Comparison of ENCODE assay signal across 1 cellular context in genomic region chr20:49964964-49965780, GRCh38.
A peak's percentile ranks its signal among the peaks of the same experiment; 100 is the strongest.
TF ChIP-seq lines count a peak whose summit lies in the region.

No MANE protein-coding gene starts in this region.

TF ChIP-seq in HepG2, 621 proteins besides CTCF, POLR2A, EP300 and RAD21 (continued from another document and continues in another):
- TF ChIP-seq AKNA (CRISPR knock-in tag; IDR thresholded peaks at IDR 0.05; ENCODE audit: borderline replicate concordance) (no peak), POGZ (CRISPR knock-in tag; IDR thresholded peaks at IDR 0.05) (0 out of 2 replicates have a peak, but pooled peaks have one; percentile 37), MAX (IDR thresholded peaks at IDR 0.05) (peak; percentile 44; the same call in 1 of the 2 replicates), BHLHE40 (IDR thresholded peaks at IDR 0.05; ENCODE audit: low read length) (0 out of 2 replicates have a peak, but pooled peaks have one; percentile 21), KDM2A (CRISPR knock-in tag; IDR thresholded peaks at IDR 0.05; ENCODE audit: borderline replicate concordance, low read depth) (peak; percentile 80), ZFP90 (CRISPR knock-in tag; IDR thresholded peaks at IDR 0.05; ENCODE audit: borderline replicate concordance) (0 out of 2 replicates have a peak, but pooled peaks have one; percentile 61), KDM1A (CRISPR knock-in tag; IDR thresholded peaks at IDR 0.05) (0 out of 2 replicates have a peak, but pooled peaks have one; percentile 43), ADNP (CRISPR knock-in tag; IDR thresholded peaks at IDR 0.05) (0 out of 2 replicates have a peak, but pooled peaks have one; percentile 33), ASH2L (IDR thresholded peaks at IDR 0.05; ENCODE audit: insufficient read length, low read depth, low read length) (no peak), THRA (CRISPR knock-in tag; IDR thresholded peaks at IDR 0.05; ENCODE audit: borderline replicate concordance) (0 out of 2 replicates have a peak, but pooled peaks have one; percentile 6), TFAP4 (IDR thresholded peaks at IDR 0.05; ENCODE audit: borderline replicate concordance, low read depth) (peak; percentile 26; the same call in 1 of the 2 replicates), HIVEP1 (CRISPR knock-in tag; IDR thresholded peaks at IDR 0.05) (no peak), GATAD2A (CRISPR knock-in tag; IDR thresholded peaks at IDR 0.05) (0 out of 2 replicates have a peak, but pooled peaks have one; percentile 43), ZEB1 (IDR thresholded peaks at IDR 0.05; ENCODE audit: insufficient replicate concordance, low read depth) (peak; percentile 72), NKX3-1 (CRISPR knock-in tag; IDR thresholded peaks at IDR 0.05) (0 out of 2 replicates have a peak, but pooled peaks have one; percentile 14), TGIF2 (CRISPR knock-in tag; IDR thresholded peaks at IDR 0.05) (peak; percentile 48; the same call in 1 of the 2 replicates), ERF (CRISPR knock-in tag; IDR thresholded peaks at IDR 0.05) (peak; percentile 43; the same call in 1 of the 2 replicates), SMARCE1 (IDR thresholded peaks at IDR 0.05; ENCODE audit: borderline replicate concordance) (no peak), ZNF232 (CRISPR knock-in tag; IDR thresholded peaks at IDR 0.05; ENCODE audit: borderline replicate concordance) (peak; percentile 69; the same call in 1 of the 2 replicates), SP1 (IDR thresholded peaks at IDR 0.05) (no peak), SP1 (CRISPR knock-in tag; IDR thresholded peaks at IDR 0.05) (0 out of 2 replicates have a peak, but pooled peaks have one; percentile 14), NR2F6 (IDR thresholded peaks at IDR 0.05) (no peak), NR2F6 (CRISPR knock-in tag; IDR thresholded peaks at IDR 0.05) (peak; percentile 60; the same call in 1 of the 2 replicates), RBFOX2 (IDR thresholded peaks at IDR 0.05; ENCODE audit: low read depth, low read length) (no peak), STAG1 (CRISPR knock-in tag; IDR thresholded peaks at IDR 0.05) (peak; percentile 61), ZNF160 (CRISPR knock-in tag; IDR thresholded peaks at IDR 0.05) (no peak), ZMYM4 (CRISPR knock-in tag; IDR thresholded peaks at IDR 0.05) (peak; percentile 39; the same call in 1 of the 2 replicates), ELF3 (CRISPR knock-in tag; IDR thresholded peaks at IDR 0.05) (peak; percentile 72), BRF2 (CRISPR knock-in tag; IDR thresholded peaks at IDR 0.05) (0 out of 2 replicates have a peak, but pooled peaks have one; percentile 32), BRCA1 (CRISPR knock-in tag; IDR thresholded peaks at IDR 0.05) (peak; percentile 55; the same call in 1 of the 2 replicates)
- TF ChIP-seq, protein P1, sequence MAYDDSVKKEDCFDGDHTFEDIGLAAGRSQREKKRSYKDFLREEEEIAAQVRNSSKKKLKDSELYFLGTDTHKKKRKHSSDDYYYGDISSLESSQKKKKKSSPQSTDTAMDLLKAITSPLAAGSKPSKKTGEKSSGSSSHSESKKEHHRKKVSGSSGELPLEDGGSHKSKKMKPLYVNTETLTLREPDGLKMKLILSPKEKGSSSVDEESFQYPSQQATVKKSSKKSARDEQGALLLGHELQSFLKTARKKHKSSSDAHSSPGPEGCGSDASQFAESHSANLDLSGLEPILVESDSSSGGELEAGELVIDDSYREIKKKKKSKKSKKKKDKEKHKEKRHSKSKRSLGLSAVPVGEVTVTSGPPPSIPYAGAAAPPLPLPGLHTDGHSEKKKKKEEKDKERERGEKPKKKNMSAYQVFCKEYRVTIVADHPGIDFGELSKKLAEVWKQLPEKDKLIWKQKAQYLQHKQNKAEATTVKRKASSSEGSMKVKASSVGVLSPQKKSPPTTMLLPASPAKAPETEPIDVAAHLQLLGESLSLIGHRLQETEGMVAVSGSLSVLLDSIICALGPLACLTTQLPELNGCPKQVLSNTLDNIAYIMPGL (CRISPR knock-in tag; IDR thresholded peaks at IDR 0.05; ENCODE audit: borderline replicate concordance in 1 of 2, low read depth in 1 of 2): peak; percentile 45 to 57; a peak in 1 of 4 replicates
- TF ChIP-seq, protein P2, sequence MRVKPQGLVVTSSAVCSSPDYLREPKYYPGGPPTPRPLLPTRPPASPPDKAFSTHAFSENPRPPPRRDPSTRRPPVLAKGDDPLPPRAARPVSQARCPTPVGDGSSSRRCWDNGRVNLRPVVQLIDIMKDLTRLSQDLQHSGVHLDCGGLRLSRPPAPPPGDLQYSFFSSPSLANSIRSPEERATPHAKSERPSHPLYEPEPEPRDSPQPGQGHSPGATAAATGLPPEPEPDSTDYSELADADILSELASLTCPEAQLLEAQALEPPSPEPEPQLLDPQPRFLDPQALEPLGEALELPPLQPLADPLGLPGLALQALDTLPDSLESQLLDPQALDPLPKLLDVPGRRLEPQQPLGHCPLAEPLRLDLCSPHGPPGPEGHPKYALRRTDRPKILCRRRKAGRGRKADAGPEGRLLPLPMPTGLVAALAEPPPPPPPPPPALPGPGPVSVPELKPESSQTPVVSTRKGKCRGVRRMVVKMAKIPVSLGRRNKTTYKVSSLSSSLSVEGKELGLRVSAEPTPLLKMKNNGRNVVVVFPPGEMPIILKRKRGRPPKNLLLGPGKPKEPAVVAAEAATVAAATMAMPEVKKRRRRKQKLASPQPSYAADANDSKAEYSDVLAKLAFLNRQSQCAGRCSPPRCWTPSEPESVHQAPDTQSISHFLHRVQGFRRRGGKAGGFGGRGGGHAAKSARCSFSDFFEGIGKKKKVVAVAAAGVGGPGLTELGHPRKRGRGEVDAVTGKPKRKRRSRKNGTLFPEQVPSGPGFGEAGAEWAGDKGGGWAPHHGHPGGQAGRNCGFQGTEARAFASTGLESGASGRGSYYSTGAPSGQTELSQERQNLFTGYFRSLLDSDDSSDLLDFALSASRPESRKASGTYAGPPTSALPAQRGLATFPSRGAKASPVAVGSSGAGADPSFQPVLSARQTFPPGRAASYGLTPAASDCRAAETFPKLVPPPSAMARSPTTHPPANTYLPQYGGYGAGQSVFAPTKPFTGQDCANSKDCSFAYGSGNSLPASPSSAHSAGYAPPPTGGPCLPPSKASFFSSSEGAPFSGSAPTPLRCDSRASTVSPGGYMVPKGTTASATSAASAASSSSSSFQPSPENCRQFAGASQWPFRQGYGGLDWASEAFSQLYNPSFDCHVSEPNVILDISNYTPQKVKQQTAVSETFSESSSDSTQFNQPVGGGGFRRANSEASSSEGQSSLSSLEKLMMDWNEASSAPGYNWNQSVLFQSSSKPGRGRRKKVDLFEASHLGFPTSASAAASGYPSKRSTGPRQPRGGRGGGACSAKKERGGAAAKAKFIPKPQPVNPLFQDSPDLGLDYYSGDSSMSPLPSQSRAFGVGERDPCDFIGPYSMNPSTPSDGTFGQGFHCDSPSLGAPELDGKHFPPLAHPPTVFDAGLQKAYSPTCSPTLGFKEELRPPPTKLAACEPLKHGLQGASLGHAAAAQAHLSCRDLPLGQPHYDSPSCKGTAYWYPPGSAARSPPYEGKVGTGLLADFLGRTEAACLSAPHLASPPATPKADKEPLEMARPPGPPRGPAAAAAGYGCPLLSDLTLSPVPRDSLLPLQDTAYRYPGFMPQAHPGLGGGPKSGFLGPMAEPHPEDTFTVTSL (CRISPR knock-in tag; IDR thresholded peaks at IDR 0.05; ENCODE audit: borderline replicate concordance): no peak
- TF ChIP-seq, protein P3, sequence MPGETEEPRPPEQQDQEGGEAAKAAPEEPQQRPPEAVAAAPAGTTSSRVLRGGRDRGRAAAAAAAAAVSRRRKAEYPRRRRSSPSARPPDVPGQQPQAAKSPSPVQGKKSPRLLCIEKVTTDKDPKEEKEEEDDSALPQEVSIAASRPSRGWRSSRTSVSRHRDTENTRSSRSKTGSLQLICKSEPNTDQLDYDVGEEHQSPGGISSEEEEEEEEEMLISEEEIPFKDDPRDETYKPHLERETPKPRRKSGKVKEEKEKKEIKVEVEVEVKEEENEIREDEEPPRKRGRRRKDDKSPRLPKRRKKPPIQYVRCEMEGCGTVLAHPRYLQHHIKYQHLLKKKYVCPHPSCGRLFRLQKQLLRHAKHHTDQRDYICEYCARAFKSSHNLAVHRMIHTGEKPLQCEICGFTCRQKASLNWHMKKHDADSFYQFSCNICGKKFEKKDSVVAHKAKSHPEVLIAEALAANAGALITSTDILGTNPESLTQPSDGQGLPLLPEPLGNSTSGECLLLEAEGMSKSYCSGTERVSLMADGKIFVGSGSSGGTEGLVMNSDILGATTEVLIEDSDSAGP (CRISPR knock-in tag; IDR thresholded peaks at IDR 0.05; ENCODE audit: borderline replicate concordance): peak; percentile 54
- TF ChIP-seq, protein P4, sequence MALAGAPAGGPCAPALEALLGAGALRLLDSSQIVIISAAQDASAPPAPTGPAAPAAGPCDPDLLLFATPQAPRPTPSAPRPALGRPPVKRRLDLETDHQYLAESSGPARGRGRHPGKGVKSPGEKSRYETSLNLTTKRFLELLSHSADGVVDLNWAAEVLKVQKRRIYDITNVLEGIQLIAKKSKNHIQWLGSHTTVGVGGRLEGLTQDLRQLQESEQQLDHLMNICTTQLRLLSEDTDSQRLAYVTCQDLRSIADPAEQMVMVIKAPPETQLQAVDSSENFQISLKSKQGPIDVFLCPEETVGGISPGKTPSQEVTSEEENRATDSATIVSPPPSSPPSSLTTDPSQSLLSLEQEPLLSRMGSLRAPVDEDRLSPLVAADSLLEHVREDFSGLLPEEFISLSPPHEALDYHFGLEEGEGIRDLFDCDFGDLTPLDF (CRISPR knock-in tag; IDR thresholded peaks at IDR 0.05): no peak
- TF ChIP-seq, protein P5, sequence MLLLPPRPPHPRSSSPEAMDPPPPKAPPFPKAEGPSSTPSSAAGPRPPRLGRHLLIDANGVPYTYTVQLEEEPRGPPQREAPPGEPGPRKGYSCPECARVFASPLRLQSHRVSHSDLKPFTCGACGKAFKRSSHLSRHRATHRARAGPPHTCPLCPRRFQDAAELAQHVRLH (CRISPR knock-in tag; IDR thresholded peaks at IDR 0.05; ENCODE audit: borderline replicate concordance, low read depth): peak; percentile 68; the same call in 1 of the 2 replicates
